In the genomic region with DNA sequence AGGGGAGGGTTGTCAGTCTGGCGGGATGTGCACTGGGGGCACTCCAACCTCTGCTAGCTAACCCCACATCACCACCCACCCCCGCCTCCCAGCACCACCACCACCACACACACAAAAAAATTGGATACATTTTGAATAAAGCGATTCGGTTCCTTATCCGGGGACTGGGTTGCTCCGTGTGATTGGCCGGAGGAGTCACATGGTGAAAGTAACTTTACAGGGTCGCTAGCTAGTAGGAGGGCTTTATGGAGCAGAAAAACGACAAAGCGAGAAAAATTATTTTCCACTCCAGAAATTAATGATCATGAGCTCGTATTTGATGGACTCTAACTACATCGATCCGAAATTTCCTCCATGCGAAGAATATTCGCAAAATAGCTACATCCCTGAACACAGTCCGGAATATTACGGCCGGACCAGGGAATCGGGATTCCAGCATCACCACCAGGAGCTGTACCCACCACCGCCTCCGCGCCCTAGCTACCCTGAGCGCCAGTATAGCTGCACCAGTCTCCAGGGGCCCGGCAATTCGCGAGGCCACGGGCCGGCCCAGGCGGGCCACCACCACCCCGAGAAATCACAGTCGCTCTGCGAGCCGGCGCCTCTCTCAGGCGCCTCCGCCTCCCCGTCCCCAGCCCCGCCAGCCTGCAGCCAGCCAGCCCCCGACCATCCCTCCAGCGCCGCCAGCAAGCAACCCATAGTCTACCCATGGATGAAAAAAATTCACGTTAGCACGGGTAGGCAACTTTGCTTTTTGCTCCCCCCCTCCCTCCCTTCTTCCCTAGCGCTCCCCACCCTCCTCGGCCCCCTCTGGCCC, we compare ENCODE assay signal across 9 cellular contexts. TPM values are rescaled to one million over a fixed set of nuclear protein-coding genes. Genes with fewer than 3 reads are reported as not detected.
DNase-seq lines count a peak whose midpoint lies in the region; ATAC-seq, FAIRE-seq and TF ChIP-seq lines count a peak whose summit lies in the region.
"Had no signal": no experiment of that assay in that cellular context is flagged by ENCODE, and none has a peak within 500 bp of the region (broad histone marks: within the 10 kb centered on the region; RNA-seq: fewer than 3 reads in every experiment).

A gene (plus strand): TSS at position 211 of the 817 bp plus-strand sequence. CDS start 88 bp downstream, at position 299.

- H2AFZ ChIP-seq in MM.1S (ENCODE audit: low read length) = peak within 1 kb of the TSS; percentile 52

- 3 to 4% (median 4%) methylated on average over 43 to 45 of the region's 45 CpGs for WGBS in small intestine, 3 donors

- H3F3A ChIP-seq in MM.1S (ENCODE audit: insufficient read depth, low read length) = no peaks in the 10 kb centered on the region

- H3K9me3 Mint-ChIP-seq in CD8-positive, alpha-beta T cell = no peaks in the 10 kb centered on the region

- peak within 1 kb of the TSS; percentile 50 for H3K27ac ChIP-seq in CD8-positive, alpha-beta T cell (ENCODE audit: low read depth, low read length)
- H3K27ac ChIP-seq in MM.1S (ENCODE audit: low read length) (no peak within 1 kb of the TSS), duodenal mucosa (ENCODE audit: low read depth, low read length) (no peak within 1 kb of the TSS), muscle layer of colon (ENCODE audit: low read depth, low read length) (peak within 1 kb of the TSS; percentile 13), small intestine (ENCODE audit: low read depth in 1 of 2, low read length in 1 of 2) (peak within 1 kb of the TSS in 1 of 2 donors; percentile 81)

- no peaks in the 10 kb centered on the region for H4K20me1 ChIP-seq in MM.1S (ENCODE audit: insufficient read depth, low read length)

- peaks cover 63% of the 10 kb centered on the region for H3K27me3 Mint-ChIP-seq in CD8-positive, alpha-beta T cell (ENCODE audit: low read depth)

- H3K4me1 ChIP-seq in CD8-positive, alpha-beta T cell (ENCODE audit: insufficient read depth, low read length) = peaks cover 33% of the 10 kb centered on the region
- H3K4me1 ChIP-seq in MM.1S (ENCODE audit: low read length) (no peaks in the 10 kb centered on the region), duodenal mucosa (ENCODE audit: control insufficient read depth in 1 of 2, insufficient read depth in 2 of 2, low read length in 2 of 2) (peaks cover 16 to 21% of the 10 kb centered on the region in 2 donors), muscle layer of colon (ENCODE audit: insufficient read depth, low read length) (peaks cover 37% of the 10 kb centered on the region), small intestine (ENCODE audit: control insufficient read depth in 2 of 2, insufficient read depth in 1 of 2, low read depth in 1 of 2, low read length in 1 of 2) (peaks cover 2 to 3% of the 10 kb centered on the region in 2 donors)

- no peak for FAIRE-seq in small intestine (lab: Jason Lieb, UNC)

- TF ChIP-seq CTCF in CD8-positive, alpha-beta T cell (IDR thresholded peaks at IDR 0.05) = no peak
- no peak for TF ChIP-seq CTCF in MM.1S (IDR thresholded peaks at IDR 0.05; ENCODE audit: low read length)

- peak within 1 kb of the TSS; percentile 58; the same call in 1 of the 2 replicates for H3K4me2 ChIP-seq in MM.1S (ENCODE audit: low read depth, low read length)

- H3K36me3 ChIP-seq in CD8-positive, alpha-beta T cell (ENCODE audit: insufficient read depth, low read length) = no peaks in the 10 kb centered on the region
- no peaks in the 10 kb centered on the region for H3K36me3 ChIP-seq in MM.1S (replicated peaks; ENCODE audit: insufficient read depth, low read length)
- H3K36me3 ChIP-seq in duodenal mucosa (ENCODE audit: control insufficient read depth in 1 of 2, insufficient read depth in 2 of 2, low read length in 2 of 2) = no peaks in the 10 kb centered on the region
- no peaks in the 10 kb centered on the region for H3K36me3 ChIP-seq in muscle layer of colon (ENCODE audit: insufficient read depth, low read length)
- no peaks in the 10 kb centered on the region for H3K36me3 ChIP-seq in small intestine (ENCODE audit: control insufficient read depth in 2 of 2, insufficient read depth in 2 of 2, low read length in 2 of 2)

- H3K9me3 ChIP-seq in CD8-positive, alpha-beta T cell (ENCODE audit: low read length) = no peaks in the 10 kb centered on the region
- no peaks in the 10 kb centered on the region for H3K9me3 ChIP-seq in MM.1S (replicated peaks; ENCODE audit: insufficient read depth, low read length)
- no peaks in the 10 kb centered on the region for H3K9me3 ChIP-seq in duodenal mucosa (ENCODE audit: control insufficient read depth in 1 of 2, low read length in 2 of 2)
- no peaks in the 10 kb centered on the region for H3K9me3 ChIP-seq in muscle layer of colon (ENCODE audit: low read length)
- H3K9me3 ChIP-seq in small intestine (ENCODE audit: control insufficient read depth, low read depth) = no peaks in the 10 kb centered on the region

- intact Hi-C loops in CD8-positive, alpha-beta T cell (cut with DNase I, micrococcal nuclease) = no loop called here

- CTCF ChIA-PET in CD8-positive, alpha-beta T cell (lab: Charles Lee) = interaction anchor here (0.7 to 6.7 kb wide), 6 partner anchors 21 to 162 kb away, joined by 3 to 31 read pairs (median 3); a partner anchor contains a TSS

- H3K4me3 ChIP-seq in CD8-positive, alpha-beta T cell (ENCODE audit: low read depth, low read length) = peak within 1 kb of the TSS; percentile 64
- peak within 1 kb of the TSS; percentile 46 for H3K4me3 ChIP-seq in MM.1S (ENCODE audit: low read length)
- peak within 1 kb of the TSS; percentile 61 to 65 for H3K4me3 ChIP-seq in duodenal mucosa (ENCODE audit: low read depth in 1 of 2, low read length in 2 of 2)
- H3K4me3 ChIP-seq in muscle layer of colon (ENCODE audit: low read depth in 1 of 2, low read length in 2 of 2) = peak within 1 kb of the TSS; percentile 47 to 64
- H3K4me3 ChIP-seq in small intestine (ENCODE audit: low read depth in 1 of 2, low read length in 2 of 2) = peak within 1 kb of the TSS in 1 of 2 donors; percentile 31

- ATAC-seq in CD8-positive, alpha-beta T cell = peak; percentile 77
- ATAC-seq in GM19463 (IDR thresholded peaks at IDR 0.05; ENCODE audit: unreplicated experiment) = peak; percentile 39
- no peak for ATAC-seq in HG03139 (IDR thresholded peaks at IDR 0.05; ENCODE audit: unreplicated experiment)

- H3K36me3 Mint-ChIP-seq in CD8-positive, alpha-beta T cell = no peaks in the 10 kb centered on the region

- peaks cover 37% of the 10 kb centered on the region for H3K4me1 Mint-ChIP-seq in CD8-positive, alpha-beta T cell (ENCODE audit: low read depth)

- H3K9ac ChIP-seq in MM.1S (ENCODE audit: low read length) (no peak within 1 kb of the TSS), duodenal mucosa (ENCODE audit: low read depth in 1 of 2, low read length in 2 of 2) (peak within 1 kb of the TSS; percentile 47 to 55), muscle layer of colon (ENCODE audit: low read length) (peak within 1 kb of the TSS; percentile 15)

- no peaks in the 10 kb centered on the region for H3K79me2 ChIP-seq in MM.1S (ENCODE audit: low read length)

- peak within 1 kb of the TSS; percentile 47 for H3K27ac Mint-ChIP-seq in CD8-positive, alpha-beta T cell

- H3K4me3 Mint-ChIP-seq in CD8-positive, alpha-beta T cell = peak within 1 kb of the TSS; percentile 82

- peak in 2 of 7 experiments; percentile 34 to 46 for DNase-seq in CD8-positive, alpha-beta T cell
- DNase-seq in MM.1S (no peak), small intestine (no peak), NCI-H2171 (lab: John Stamatoyannopoulos, UW) (no peak)

- POLR2A ChIA-PET in CD8-positive, alpha-beta T cell (lab: Charles Lee) = interaction anchor here (0.8 to 1.5 kb wide), 4 partner anchors 12 to 138 kb away, joined by 3 to 4 read pairs (median 4); no protein-coding TSS in a partner anchor

- H3K9me2 ChIP-seq in MM.1S (replicated peaks; ENCODE audit: insufficient read depth, low read length) = no peaks in the 10 kb centered on the region

- peaks cover 40% of the 10 kb centered on the region for H3K27me3 ChIP-seq in CD8-positive, alpha-beta T cell (ENCODE audit: insufficient read depth, low read length)
- H3K27me3 ChIP-seq in MM.1S (replicated peaks; ENCODE audit: insufficient read depth, low read length) (peaks cover 85% of the 10 kb centered on the region), duodenal mucosa (ENCODE audit: control insufficient read depth in 1 of 2, insufficient read depth in 2 of 2, low read length in 2 of 2) (peaks cover 65 to 82% of the 10 kb centered on the region in 2 donors), muscle layer of colon (ENCODE audit: control insufficient read depth in 1 of 2, insufficient read depth in 2 of 2, low read length in 2 of 2) (peaks cover 45 to 49% of the 10 kb centered on the region in 2 donors), small intestine (ENCODE audit: control insufficient read depth in 2 of 2, insufficient read depth in 2 of 2, low read length in 2 of 2) (peaks cover 0 to 17% of the 10 kb centered on the region in 2 donors)

RNA-seq across cellular contexts. Expression of the gene that starts here (rescaled TPM):
- under 1 TPM; 0.54 to 0.58 TPM for total RNA-seq in CD8-positive, alpha-beta T cell
- 1 to 10 TPM in 1 of 3 donors, under 1 TPM in 1, not detected in 1; 0.54 to 1.1 TPM for polyA plus RNA-seq in small intestine
- total RNA-seq: lung microvascular endothelial cell had no signal

Comparison
In these comparisons a context has a peak if more than half of its experiments do, and no peak if none do; other contexts are left out.
1. Peak in ATAC-seq, H3K4me3 ChIP-seq and H3K27ac ChIP-seq in CD8-positive, alpha-beta T cell; RNA of the gene not detected or under 1 TPM.